1 cellular context compared by ENCODE assay signal in genomic region chr15:74752486-74753395, GRCh38.
TF ChIP-seq lines count a peak whose summit lies in the region.

No MANE protein-coding gene starts in this region.

TF ChIP-seq in GM12878, 131 proteins besides CTCF, POLR2A, EP300 and RAD21:
- TF ChIP-seq IRF5 (IDR thresholded peaks at IDR 0.05; ENCODE audit: borderline replicate concordance) (no peak), ZNF384 (IDR thresholded peaks at IDR 0.05; ENCODE audit: borderline replicate concordance, low read depth, low read length) (peak; percentile 39; the same call in 1 of the 2 replicates)
